ENCODE assay signal across 8 cellular contexts in genomic region chr10:71963351-71963755, GRCh38. TPM values are rescaled to one million over a fixed set of nuclear protein-coding genes. Genes with fewer than 3 reads are reported as not detected.
A peak's percentile ranks its signal among the peaks of the same experiment; 100 is the strongest.
DNase-seq lines count a peak whose midpoint lies in the region; ATAC-seq and TF ChIP-seq lines count a peak whose summit lies in the region.

No MANE protein-coding gene starts in this region.

- no peak overlapping the region for H3K27ac Mint-ChIP-seq in activated naive CD8-positive, alpha-beta T cell treated with anti-CD3 and anti-CD28 coated beads for 36 hours

- H3K9me3 Mint-ChIP-seq in activated naive CD8-positive, alpha-beta T cell treated with anti-CD3 and anti-CD28 coated beads for 36 hours: no peaks in the 10 kb centered on the region

- H3K36me3 ChIP-seq in BLaER1 treated with 17β-estradiol and CSF1 and Interleukin-3, amounts not matched to agents 10 nM and 100 nM: no peaks in the 10 kb centered on the region
- no peaks in the 10 kb centered on the region for H3K36me3 ChIP-seq in heart left ventricle
- H3K36me3 ChIP-seq in parathyroid adenoma (ENCODE audit: control insufficient read depth, insufficient read depth, low read length): no peaks in the 10 kb centered on the region

- peaks cover 0 to 16% (median 14%) of the 10 kb centered on the region in 11 experiments; a peak in 15 of 22 replicates for H3K9me3 ChIP-seq in BLaER1 treated with 17β-estradiol and CSF1 and Interleukin-3, amounts not matched to agents 10 nM and 100 nM (replicated peaks in 1 of 11)
- no peaks in the 10 kb centered on the region for H3K9me3 ChIP-seq in heart left ventricle
- H3K9me3 ChIP-seq in parathyroid adenoma (ENCODE audit: control insufficient read depth, low read length): no peaks in the 10 kb centered on the region

- H3K4me1 ChIP-seq in BLaER1 treated with 17β-estradiol and CSF1 and Interleukin-3, amounts not matched to agents 10 nM and 100 nM: peaks cover 19 to 28% (median 23%) of the 10 kb centered on the region in 10 experiments
- H3K4me1 ChIP-seq in heart left ventricle (peaks cover 8 to 44% (median 30%) of the 10 kb centered on the region in 12 donors), parathyroid adenoma (peaks cover 5% of the 10 kb centered on the region)

- peak overlapping the region; percentile 33 for H3K4me3 Mint-ChIP-seq in activated naive CD8-positive, alpha-beta T cell treated with anti-CD3 and anti-CD28 coated beads for 36 hours

- no peaks in the 10 kb centered on the region for H3K36me3 Mint-ChIP-seq in activated naive CD8-positive, alpha-beta T cell treated with anti-CD3 and anti-CD28 coated beads for 36 hours

- H4K20me1 ChIP-seq in BLaER1 treated with 17β-estradiol and CSF1 and Interleukin-3, amounts not matched to agents 10 nM and 100 nM: peaks cover 0 to 21% (median 10%) of the 10 kb centered on the region in 11 experiments; a peak in 11 of 22 replicates

- intact Hi-C loops in heart left ventricle (cut with DNase I): loop anchor here in 3 of 10 donors (5.0 kb wide), 4 partner anchors 34 to 374 kb away; partner anchors contain the start of genes ANAPC16 (in 1 of the 3) and ASCC1 (in 1 of the 3)

- WGBS in heart left ventricle, 4 donors: 17 to 34% (median 19%) methylated on average over 12 to 20 of the region's 20 CpGs

- no peak overlapping the region for H3K9ac ChIP-seq in BLaER1 treated with 17β-estradiol and CSF1 and Interleukin-3, amounts not matched to agents 10 nM and 100 nM
- H3K9ac ChIP-seq in parathyroid adenoma: no peak overlapping the region

- H3K27ac ChIP-seq in BLaER1 treated with 17β-estradiol and CSF1 and Interleukin-3, amounts not matched to agents 10 nM and 100 nM: no peak overlapping the region
- peak overlapping the region; percentile 91 to 99 (median 98) for H3K27ac ChIP-seq in heart left ventricle
- H3K27ac ChIP-seq in parathyroid adenoma: peak overlapping the region; percentile 67

- peaks cover 52 to 71% (median 65%) of the 10 kb centered on the region in 11 experiments for H3K27me3 ChIP-seq in BLaER1 treated with 17β-estradiol and CSF1 and Interleukin-3, amounts not matched to agents 10 nM and 100 nM
- peaks cover 0 to 23% (median 0%) of the 10 kb centered on the region in 9 donors for H3K27me3 ChIP-seq in heart left ventricle
- H3K27me3 ChIP-seq in parathyroid adenoma (ENCODE audit: control insufficient read depth, insufficient read depth, low read length): no peaks in the 10 kb centered on the region

- peak overlapping the region in 9 of 10 experiments; percentile 56 to 77 (median 69); a peak in 16 of 20 replicates for H3K4me3 ChIP-seq in BLaER1 treated with 17β-estradiol and CSF1 and Interleukin-3, amounts not matched to agents 10 nM and 100 nM
- H3K4me3 ChIP-seq in heart left ventricle (peak overlapping the region; percentile 62 to 97 (median 78)), parathyroid adenoma (ENCODE audit: low read depth, low read length) (no peak overlapping the region)

- peak overlapping the region; percentile 86 to 99 (median 97) for H3K4me2 ChIP-seq in BLaER1 treated with 17β-estradiol and CSF1 and Interleukin-3, amounts not matched to agents 10 nM and 100 nM
- no peak overlapping the region for H3K4me2 ChIP-seq in parathyroid adenoma (ENCODE audit: low read length)

- peaks cover 13% of the 10 kb centered on the region for H3K4me1 Mint-ChIP-seq in activated naive CD8-positive, alpha-beta T cell treated with anti-CD3 and anti-CD28 coated beads for 36 hours

- no peak for DNase-seq in activated naive CD8-positive, alpha-beta T cell treated with anti-CD3 and anti-CD28 coated beads for 36 hours
- DNase-seq in heart left ventricle: peak; percentile 65 to 80 (median 68)
- DNase-seq in stimulated activated CD4-positive, alpha-beta T cell treated with anti-CD3 and anti-CD28 coated beads, Interleukin-15, amount 100 ng/mL, for 24 hours: no peak
- DNase-seq in kidney tubule cell (ENCODE audit: low spot score): no peak

- TF ChIP-seq CTCF in heart left ventricle (IDR thresholded peaks at IDR 0.05) (no peak), parathyroid adenoma (IDR thresholded peaks at IDR 0.05) (no peak)

- peak in 1 of 2 donors; percentile 41 for TF ChIP-seq POLR2A in heart left ventricle (IDR thresholded peaks at IDR 0.05)

- ATAC-seq in heart left ventricle: peak; percentile 52 to 75 (median 61)
- ATAC-seq in HG02798 (IDR thresholded peaks at IDR 0.05; ENCODE audit: poor library complexity, unreplicated experiment): no peak
- ATAC-seq in GM19467 (IDR thresholded peaks at IDR 0.05; ENCODE audit: unreplicated experiment): no peak

- no peaks in the 10 kb centered on the region for H3K79me2 ChIP-seq in parathyroid adenoma

- peak overlapping the region; percentile 73 for H2AFZ ChIP-seq in parathyroid adenoma

- peaks cover 44% of the 10 kb centered on the region for H3K27me3 Mint-ChIP-seq in activated naive CD8-positive, alpha-beta T cell treated with anti-CD3 and anti-CD28 coated beads for 36 hours

RNA-seq across cellular contexts. Expression of gene CHST3, which starts 0.8 kb away (rescaled TPM):
- total RNA-seq in activated naive CD8-positive, alpha-beta T cell treated with anti-CD3 and anti-CD28 coated beads for 36 hours: under 1 TPM; 0.84 to 0.87 TPM
- total RNA-seq in heart left ventricle: 10 to 100 TPM; 12.0 to 51.3 (median 25.0) TPM
- polyA plus RNA-seq in heart left ventricle: 10 to 100 TPM in 1 of 2 donors, 1 to 10 TPM in 1; 8.1 to 30.4 TPM

Comparison
In these comparisons a context has a peak if more than half of its experiments do, and no peak if none do; other contexts are left out.
1. H3K27ac ChIP-seq: peak in heart left ventricle (12 of 12) and parathyroid adenoma (single experiment); none in BLaER1 treated with 17β-estradiol and CSF1 and Interleukin-3, amounts not matched to agents 10 nM and 100 nM (0 of 11).
2. DNase-seq: peak in heart left ventricle (5 of 5); none in activated naive CD8-positive, alpha-beta T cell treated with anti-CD3 and anti-CD28 coated beads for 36 hours (single experiment), stimulated activated CD4-positive, alpha-beta T cell treated with anti-CD3 and anti-CD28 coated beads, Interleukin-15, amount 100 ng/mL, for 24 hours (single experiment) and kidney tubule cell (single experiment).
3. ATAC-seq: peak in heart left ventricle (4 of 4); none in HG02798 (single experiment) and GM19467 (single experiment).
4. RNA of gene CHST3, which starts 0.8 kb away (total RNA-seq): 12.0 to 51.3 TPM in heart left ventricle; 0.84 to 0.87 TPM in activated naive CD8-positive, alpha-beta T cell treated with anti-CD3 and anti-CD28 coated beads for 36 hours; every median in the first group is over 4 times any median in the second.